23 cellular contexts compared by ENCODE assay signal in the genomic region with DNA sequence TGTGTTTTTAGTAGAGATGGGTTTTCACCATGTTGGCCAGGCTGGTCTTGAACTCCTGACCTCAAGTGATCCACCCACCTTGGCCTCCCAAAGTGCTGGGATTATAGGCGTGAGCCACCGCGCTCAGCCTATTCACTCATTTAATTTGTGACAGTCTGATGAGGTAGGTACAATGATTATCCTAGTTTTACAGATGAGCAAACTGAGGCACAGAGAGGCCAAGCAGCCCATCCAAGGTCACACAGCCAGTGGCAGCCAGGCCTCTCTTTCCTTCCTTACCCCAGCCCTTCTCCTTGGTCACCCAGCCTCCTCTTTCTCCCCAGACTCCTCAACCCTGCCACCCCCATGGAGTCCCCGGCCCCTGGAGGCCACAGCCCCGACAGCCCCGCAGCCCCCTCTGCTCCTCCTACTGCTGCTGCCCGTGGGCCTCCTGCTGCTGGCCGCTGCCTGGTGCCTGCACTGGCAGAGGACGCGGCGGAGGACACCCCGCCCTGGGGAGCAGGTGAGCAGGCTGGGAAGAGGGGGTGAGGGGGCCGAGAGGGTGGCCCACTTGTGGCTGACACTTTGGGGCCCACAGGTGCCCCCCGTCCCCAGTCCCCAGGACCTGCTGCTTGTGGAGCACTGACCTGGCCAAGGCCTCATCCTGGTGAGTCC. TPM values are rescaled to one million over a fixed set of nuclear protein-coding genes. Genes with fewer than 3 reads are reported as not detected.
"Had no signal": no experiment of that assay in that cellular context is flagged by ENCODE, and none has a peak within 500 bp of the region (broad histone marks: within the 10 kb centered on the region; RNA-seq: fewer than 3 reads in every experiment).

No MANE protein-coding gene starts in this region.

- DNase-seq: activated CD4-positive, CD25-positive, alpha-beta regulatory T cell treated with anti-CD3 and anti-CD28 coated beads, Interleukin-2, amount 50 U/mL, for 72 hours; activated T-cell treated with anti-CD3 and anti-CD28 coated beads, Interleukin-2, amount 50 U/mL, for 1 hour; amygdala; colonic mucosa; dorsolateral prefrontal cortex; effector memory CD8-positive, alpha-beta T cell; hippocampal formation; left ventricle myocardium inferior; natural killer cell; pancreas; stimulated activated CD4-positive, alpha-beta T cell treated with anti-CD3 and anti-CD28 coated beads, Interleukin-4, amount 100 ng/mL, for 4 hours; substantia nigra; SW 1271; thyroid gland; upper lobe of right lung had no signal

- H3K9me3 Mint-ChIP-seq: activated naive CD4-positive, alpha-beta T cell treated with anti-CD3 and anti-CD28 coated beads, Interleukin-2, amount 50 U/mL, for 72 hours; effector memory CD8-positive, alpha-beta T cell; natural killer cell; stimulated activated naive CD8-positive, alpha-beta T cell treated with anti-CD3 and anti-CD28 coated beads, Interleukin-15, Interleukin-2, amounts not matched to agents 100 ng/mL and 50 ng/mL, for 24 hours had no signal

- H3K27ac ChIP-seq: colonic mucosa, left ventricle myocardium inferior, neutrophil, pancreas, psoas muscle, right atrium auricular region, thyroid gland, upper lobe of right lung, VCaP had no signal

- H3K27me3 Mint-ChIP-seq: effector memory CD8-positive, alpha-beta T cell; stimulated activated naive CD8-positive, alpha-beta T cell treated with anti-CD3 and anti-CD28 coated beads, Interleukin-15, Interleukin-2, amounts not matched to agents 100 ng/mL and 50 ng/mL, for 24 hours had no signal

- H3K36me3 ChIP-seq: colonic mucosa, neutrophil, pancreas, right atrium auricular region, thyroid gland, upper lobe of right lung had no signal

- H3K27me3 ChIP-seq: colonic mucosa, dorsolateral prefrontal cortex, esophagus muscularis mucosa, pancreas, right atrium auricular region, thyroid gland, upper lobe of right lung had no signal

- H3K27ac Mint-ChIP-seq: natural killer cell; stimulated activated naive CD8-positive, alpha-beta T cell treated with anti-CD3 and anti-CD28 coated beads, Interleukin-15, Interleukin-2, amounts not matched to agents 100 ng/mL and 50 ng/mL, for 24 hours had no signal

- H3K4me3 ChIP-seq: colonic mucosa, esophagus muscularis mucosa, psoas muscle, right atrium auricular region, thyroid gland, upper lobe of right lung had no signal

- H3K9me3 ChIP-seq: colonic mucosa, esophagus muscularis mucosa, left ventricle myocardium inferior, neutrophil, pancreas, psoas muscle, right atrium auricular region, thyroid gland, upper lobe of right lung had no signal

- H3K4me3 Mint-ChIP-seq: effector memory CD8-positive, alpha-beta T cell; natural killer cell; stimulated activated naive CD8-positive, alpha-beta T cell treated with anti-CD3 and anti-CD28 coated beads, Interleukin-15, Interleukin-2, amounts not matched to agents 100 ng/mL and 50 ng/mL, for 24 hours had no signal

- H3K4me1 ChIP-seq: colonic mucosa, pancreas, psoas muscle, upper lobe of right lung had no signal

- H3K36me3 Mint-ChIP-seq: natural killer cell had no signal

- ATAC-seq: activated naive CD4-positive, alpha-beta T cell treated with anti-CD3 and anti-CD28 coated beads, Interleukin-2, amount 50 U/mL, for 72 hours; effector memory CD8-positive, alpha-beta T cell; natural killer cell; pancreas; psoas muscle; upper lobe of right lung had no signal

RNA-seq across cellular contexts. Expression of a gene that starts 6.1 kb away (rescaled TPM):
- total RNA-seq: bronchial epithelial cell had no signal
